9 cellular contexts compared by ENCODE assay signal in genomic region chr2:208320686-208321085, GRCh38. TPM values are rescaled to one million over a fixed set of nuclear protein-coding genes. Genes with fewer than 3 reads are reported as not detected.
DNase-seq lines count a peak whose midpoint lies in the region; ATAC-seq and FAIRE-seq lines count a peak whose summit lies in the region.
"Had no signal": no experiment of that assay in that cellular context is flagged by ENCODE, and none has a peak within 500 bp of the region (broad histone marks: within the 10 kb centered on the region; RNA-seq: fewer than 3 reads in every experiment).

No MANE protein-coding gene starts in this region.

- H3K4me3 ChIP-seq in skeletal muscle cell (ENCODE audit: low read depth, low read length) = no peak overlapping the region
- H3K4me3 ChIP-seq in small intestine (ENCODE audit: low read depth in 1 of 2, low read length in 2 of 2) = no peak overlapping the region

- 61 to 100% (median 91%) methylated on average over 2 of the region's 2 CpGs for WGBS in small intestine, 3 donors

- H3K27me3 ChIP-seq in small intestine (ENCODE audit: control insufficient read depth in 2 of 2, insufficient read depth in 2 of 2, low read length in 2 of 2) = no peaks in the 10 kb centered on the region

- no peak for FAIRE-seq in small intestine (lab: Jason Lieb, UNC)

- peaks cover 8 to 9% of the 10 kb centered on the region in 2 donors for H3K36me3 ChIP-seq in small intestine (ENCODE audit: control insufficient read depth in 2 of 2, insufficient read depth in 2 of 2, low read length in 2 of 2)

- DNase-seq in caudate nucleus (lab: John Stamatoyannopoulos, UW) (peak in 27 of 61 donors; percentile 1 to 50 (median 9)), skeletal muscle cell (ENCODE audit: low read depth) (peak; percentile 31), NCI-H2171 (lab: John Stamatoyannopoulos, UW) (no peak), RKO (ENCODE audit: low spot score) (no peak), small intestine (no peak)
- DNase-seq in stimulated activated CD4-positive, alpha-beta T cell treated with anti-CD3 and anti-CD28 coated beads, Interleukin-12 subunit alpha, Interleukin-12 subunit beta, amount 100 ng/mL, for 4 hours = no peak
- DNase-seq: stimulated activated CD8-positive, alpha-beta memory T cell treated with anti-CD3 and anti-CD28 coated beads, Interleukin-4, amount 100 ng/mL, for 48 hours had no signal

- H3K9me3 ChIP-seq in small intestine (ENCODE audit: control insufficient read depth, low read depth) = no peaks in the 10 kb centered on the region

- H3K4me1 ChIP-seq in small intestine (ENCODE audit: control insufficient read depth in 2 of 2, insufficient read depth in 1 of 2, low read depth in 1 of 2, low read length in 1 of 2) = no peaks in the 10 kb centered on the region

- H3K27ac ChIP-seq in caudate nucleus (ENCODE audit: low read depth, low read length) (peak overlapping the region; percentile 39), small intestine (ENCODE audit: low read depth in 1 of 2, low read length in 1 of 2) (no peak overlapping the region)

- ATAC-seq in GM19023 (IDR thresholded peaks at IDR 0.05; ENCODE audit: unreplicated experiment) (peak; percentile 86), HG02973 (IDR thresholded peaks at IDR 0.05; ENCODE audit: unreplicated experiment) (peak; percentile 91)

RNA-seq across cellular contexts. Expression of gene PIKFYVE, which starts 54.6 kb away (rescaled TPM):
- 1 to 10 TPM; 5.1 to 8.7 (median 5.4) TPM for polyA plus RNA-seq in small intestine
